26 cellular contexts compared by ENCODE assay signal in the genomic region with DNA sequence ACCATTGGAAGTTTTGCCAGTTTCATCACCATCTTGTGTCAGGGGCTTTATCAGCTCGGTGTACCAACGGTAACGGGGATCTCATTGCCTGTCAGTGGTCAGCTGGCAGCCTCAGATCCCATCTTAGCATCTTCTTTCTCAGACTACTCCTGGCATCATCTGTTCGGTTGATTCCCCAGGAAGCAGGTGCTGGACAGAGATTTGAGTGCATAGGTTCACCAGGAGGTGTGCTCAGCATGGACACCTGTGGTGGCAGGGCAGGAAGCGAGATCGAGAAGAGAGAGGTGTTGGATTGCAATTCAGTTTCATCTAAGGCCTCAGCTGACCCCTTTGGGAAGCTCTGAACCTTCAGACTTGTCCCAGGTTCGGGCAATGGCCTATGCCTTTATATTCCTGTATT.
DNase-seq lines count a peak whose midpoint lies in the region; ATAC-seq, FAIRE-seq and TF ChIP-seq lines count a peak whose summit lies in the region.
"Had no signal": no experiment of that assay in that cellular context is flagged by ENCODE, and none has a peak within 500 bp of the region (broad histone marks: within the 10 kb centered on the region; RNA-seq: fewer than 3 reads in every experiment).

No MANE protein-coding gene starts in this region.

- no peak overlapping the region for H3K4me3 Mint-ChIP-seq in endodermal cell
- H3K4me3 Mint-ChIP-seq: B cell; CD4-positive, CD25-positive, alpha-beta regulatory T cell; CD8-positive, alpha-beta T cell; GM23338; H9; HFFc6 had no signal

- H3K9me3 Mint-ChIP-seq in endodermal cell = peaks cover 16% of the 10 kb centered on the region
- H3K9me3 Mint-ChIP-seq: CD8-positive, alpha-beta T cell; HFFc6 had no signal

- no peak for ATAC-seq in HG02885 (IDR thresholded peaks at IDR 0.05; ENCODE audit: poor library complexity, unreplicated experiment)
- no peak for ATAC-seq in HepG2
- ATAC-seq: CD8-positive, alpha-beta T cell; GM23338; HCT116 had no signal

- H3K4me3 ChIP-seq in endodermal cell (ENCODE audit: low read length) (no peak overlapping the region), HepG2 (replicated peaks in 1 of 3; ENCODE audit: insufficient read depth in 1 of 3, low read depth in 2 of 3, low read length in 3 of 3) (no peak overlapping the region)
- H3K4me3 ChIP-seq: BLaER1, GM23338 had no signal

- TF ChIP-seq POLR2A in HepG2 (IDR thresholded peaks at IDR 0.05; ENCODE audit: insufficient read depth in 1 of 2, low read depth in 2 of 2, low read length in 2 of 2) = no peak

- H4K20me1 ChIP-seq in HepG2 (ENCODE audit: insufficient read depth, low read length) = no peaks in the 10 kb centered on the region
- H4K20me1 ChIP-seq: BLaER1 had no signal

- BruUV-seq in HepG2 (replicated peaks; lab: Mats Ljungman, UMichigan) = no TSS peak

- peaks cover 14% of the 10 kb centered on the region for H3K9me3 ChIP-seq in endodermal cell (ENCODE audit: control insufficient read depth, low read length)
- H3K9me3 ChIP-seq in HepG2 (ENCODE audit: low read length) = no peaks in the 10 kb centered on the region

- H3K9ac ChIP-seq in endodermal cell (ENCODE audit: extremely low read depth, low read length, poor library complexity, severe bottlenecking) (no peak overlapping the region), HepG2 (ENCODE audit: insufficient read depth, low read depth, low read length) (no peak overlapping the region)
- H3K9ac ChIP-seq: BLaER1 had no signal

- intact Hi-C loops in HepG2 (cut with micrococcal nuclease; ENCODE audit: unreplicated experiment) = no loop called here

- no peaks in the 10 kb centered on the region for H3K27me3 Mint-ChIP-seq in endodermal cell (ENCODE audit: insufficient read depth)
- H3K27me3 Mint-ChIP-seq: CD4-positive, CD25-positive, alpha-beta regulatory T cell had no signal

- H3K27ac Mint-ChIP-seq in endodermal cell = no peak overlapping the region
- H3K27ac Mint-ChIP-seq: B cell; CD8-positive, alpha-beta T cell; GM23338; HFFc6 had no signal

- WGBS in endodermal cell (ENCODE audit: insufficient coverage in 1 of 2, insufficient read length in 1 of 2), 2 experiments = 92 to 94% methylated on average over 7 of the region's 7 CpGs
- 42% methylated on average over 7 of the region's 7 CpGs for WGBS in HepG2 (ENCODE audit: low lambda C conversion rate)

- H3K36me3 Mint-ChIP-seq in endodermal cell (ENCODE audit: low read depth) = no peaks in the 10 kb centered on the region
- H3K36me3 Mint-ChIP-seq: CD8-positive, alpha-beta T cell had no signal

- H3K36me3 ChIP-seq in endodermal cell (ENCODE audit: control insufficient read depth, insufficient read depth, low read length) = no peaks in the 10 kb centered on the region
- H3K36me3 ChIP-seq in HepG2 (replicated peaks in 1 of 2; ENCODE audit: control insufficient read depth in 1 of 2, insufficient read depth in 2 of 2, low read length in 2 of 2) = no peaks in the 10 kb centered on the region
- H3K36me3 ChIP-seq: BLaER1 had no signal

- TF ChIP-seq RAD21 in Ishikawa (IDR thresholded peaks at IDR 0.05; ENCODE audit: low read depth) (no peak), HepG2 (CRISPR knock-in tag; IDR thresholded peaks at IDR 0.05) (no peak)

- H3K4me1 Mint-ChIP-seq in endodermal cell = peaks cover 3% of the 10 kb centered on the region

- TF ChIP-seq EP300 in Ishikawa (IDR thresholded peaks at IDR 0.05; ENCODE audit: borderline replicate concordance) (no peak), HepG2 (IDR thresholded peaks at IDR 0.05; ENCODE audit: low read depth in 2 of 2, low read length in 2 of 2) (no peak), HepG2 (CRISPR knock-in tag; IDR thresholded peaks at IDR 0.05; ENCODE audit: borderline replicate concordance) (no peak)

- no peak overlapping the region for H2AFZ ChIP-seq in HepG2 (ENCODE audit: low read length)
- H2AFZ ChIP-seq: GM23338 had no signal

- in situ Hi-C loops in HepG2 (cut with HindIII; ENCODE audit: extremely low pct_ligation_motif_present, low pct_unique_long_range_greater_than_20kb) = no loop called here

- H3K27me3 ChIP-seq in endodermal cell (ENCODE audit: control insufficient read depth, insufficient read depth, low read length, poor library complexity, severe bottlenecking) (no peaks in the 10 kb centered on the region), HepG2 (ENCODE audit: control insufficient read depth in 1 of 2, insufficient read depth in 2 of 2, low read length in 2 of 2) (no peaks in the 10 kb centered on the region)
- H3K27me3 ChIP-seq: BLaER1 had no signal

- no peaks in the 10 kb centered on the region for H3K4me1 ChIP-seq in endodermal cell (ENCODE audit: control insufficient read depth, insufficient read depth, low read length)
- H3K4me1 ChIP-seq in HepG2 (ENCODE audit: insufficient read depth, low read length) = no peaks in the 10 kb centered on the region

- no peak for FAIRE-seq in HepG2 (lab: Jason Lieb, UNC)
- FAIRE-seq: A204.1, D721Med, GM12891, GM18507 had no signal

- POLR2A ChIA-PET in HepG2 (lab: Yijun Ruan, JAX) = no interaction called here

- peak; percentile 55 for DNase-seq in NCI-H510A treated with DMSO at 0.1 percent for 48 hours (lab: John Stamatoyannopoulos, UW)
- DNase-seq in NCI-H510A (lab: John Stamatoyannopoulos, UW) = no peak
- DNase-seq in NCI-H69 (lab: John Stamatoyannopoulos, UW) = peak; percentile 36
- peak; percentile 34 for DNase-seq in endodermal cell
- no peak for DNase-seq in NCI-H1048 (lab: John Stamatoyannopoulos, UW)
- DNase-seq in HepG2 (ENCODE audit: low spot score) = no peak
- DNase-seq: CD4-positive, CD25-positive, alpha-beta regulatory T cell; CD8-positive, alpha-beta T cell; DMS 273 treated with DMSO at 0.1 percent for 48 hours; DMS79; EL; GF-D8; H9; HFFc6 had no signal

- no peak overlapping the region for H3K27ac ChIP-seq in endodermal cell (ENCODE audit: low read depth, low read length)
- H3K27ac ChIP-seq in HepG2 (ENCODE audit: extremely low read length, insufficient read depth, low read length) = no peak overlapping the region
- H3K27ac ChIP-seq: 22Rv1, BLaER1, C4-2B had no signal

- TF ChIP-seq CTCF in endodermal cell (conservative IDR thresholded peaks at IDR 0.05) = no peak
- TF ChIP-seq CTCF in HepG2 (CRISPR knock-in tag; IDR thresholded peaks at IDR 0.05) = no peak

- H3K4me2 ChIP-seq in HepG2 (ENCODE audit: low read depth, low read length) = no peak overlapping the region
- H3K4me2 ChIP-seq: BLaER1, GM23338 had no signal

- H3K79me2 ChIP-seq in HepG2 (ENCODE audit: insufficient read depth, low read length) = no peaks in the 10 kb centered on the region

- CTCF ChIA-PET in HepG2 (lab: Yijun Ruan, JAX; ENCODE audit: low intra/inter-chr PET ratio, low total read pairs) = no interaction called here

TF ChIP-seq in Ishikawa, 13 proteins besides CTCF, POLR2A, EP300 and RAD21:
- no peak for TF ChIP-seq CEBPB (IDR thresholded peaks at IDR 0.05)
- TF ChIP-seq, protein P1, sequence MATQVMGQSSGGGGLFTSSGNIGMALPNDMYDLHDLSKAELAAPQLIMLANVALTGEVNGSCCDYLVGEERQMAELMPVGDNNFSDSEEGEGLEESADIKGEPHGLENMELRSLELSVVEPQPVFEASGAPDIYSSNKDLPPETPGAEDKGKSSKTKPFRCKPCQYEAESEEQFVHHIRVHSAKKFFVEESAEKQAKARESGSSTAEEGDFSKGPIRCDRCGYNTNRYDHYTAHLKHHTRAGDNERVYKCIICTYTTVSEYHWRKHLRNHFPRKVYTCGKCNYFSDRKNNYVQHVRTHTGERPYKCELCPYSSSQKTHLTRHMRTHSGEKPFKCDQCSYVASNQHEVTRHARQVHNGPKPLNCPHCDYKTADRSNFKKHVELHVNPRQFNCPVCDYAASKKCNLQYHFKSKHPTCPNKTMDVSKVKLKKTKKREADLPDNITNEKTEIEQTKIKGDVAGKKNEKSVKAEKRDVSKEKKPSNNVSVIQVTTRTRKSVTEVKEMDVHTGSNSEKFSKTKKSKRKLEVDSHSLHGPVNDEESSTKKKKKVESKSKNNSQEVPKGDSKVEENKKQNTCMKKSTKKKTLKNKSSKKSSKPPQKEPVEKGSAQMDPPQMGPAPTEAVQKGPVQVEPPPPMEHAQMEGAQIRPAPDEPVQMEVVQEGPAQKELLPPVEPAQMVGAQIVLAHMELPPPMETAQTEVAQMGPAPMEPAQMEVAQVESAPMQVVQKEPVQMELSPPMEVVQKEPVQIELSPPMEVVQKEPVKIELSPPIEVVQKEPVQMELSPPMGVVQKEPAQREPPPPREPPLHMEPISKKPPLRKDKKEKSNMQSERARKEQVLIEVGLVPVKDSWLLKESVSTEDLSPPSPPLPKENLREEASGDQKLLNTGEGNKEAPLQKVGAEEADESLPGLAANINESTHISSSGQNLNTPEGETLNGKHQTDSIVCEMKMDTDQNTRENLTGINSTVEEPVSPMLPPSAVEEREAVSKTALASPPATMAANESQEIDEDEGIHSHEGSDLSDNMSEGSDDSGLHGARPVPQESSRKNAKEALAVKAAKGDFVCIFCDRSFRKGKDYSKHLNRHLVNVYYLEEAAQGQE (IDR thresholded peaks at IDR 0.05; ENCODE audit: low read depth) = peak; percentile 49; the same call in 1 of the 2 replicates

TF ChIP-seq in HepG2, 621 proteins besides CTCF, POLR2A, EP300 and RAD21:
- TF ChIP-seq, protein P2, sequence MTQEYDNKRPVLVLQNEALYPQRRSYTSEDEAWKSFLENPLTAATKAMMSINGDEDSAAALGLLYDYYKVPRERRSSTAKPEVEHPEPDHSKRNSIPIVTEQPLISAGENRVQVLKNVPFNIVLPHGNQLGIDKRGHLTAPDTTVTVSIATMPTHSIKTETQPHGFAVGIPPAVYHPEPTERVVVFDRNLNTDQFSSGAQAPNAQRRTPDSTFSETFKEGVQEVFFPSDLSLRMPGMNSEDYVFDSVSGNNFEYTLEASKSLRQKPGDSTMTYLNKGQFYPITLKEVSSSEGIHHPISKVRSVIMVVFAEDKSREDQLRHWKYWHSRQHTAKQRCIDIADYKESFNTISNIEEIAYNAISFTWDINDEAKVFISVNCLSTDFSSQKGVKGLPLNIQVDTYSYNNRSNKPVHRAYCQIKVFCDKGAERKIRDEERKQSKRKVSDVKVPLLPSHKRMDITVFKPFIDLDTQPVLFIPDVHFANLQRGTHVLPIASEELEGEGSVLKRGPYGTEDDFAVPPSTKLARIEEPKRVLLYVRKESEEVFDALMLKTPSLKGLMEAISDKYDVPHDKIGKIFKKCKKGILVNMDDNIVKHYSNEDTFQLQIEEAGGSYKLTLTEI (CRISPR knock-in tag; conservative IDR thresholded peaks at IDR 0.05) = no peak
- TF ChIP-seq ZNF83 (CRISPR knock-in tag; IDR thresholded peaks at IDR 0.05; ENCODE audit: borderline replicate concordance) = no peak
- TF ChIP-seq XBP1 (CRISPR knock-in tag; IDR thresholded peaks at IDR 0.05) = no peak
- TF ChIP-seq, protein P3, sequence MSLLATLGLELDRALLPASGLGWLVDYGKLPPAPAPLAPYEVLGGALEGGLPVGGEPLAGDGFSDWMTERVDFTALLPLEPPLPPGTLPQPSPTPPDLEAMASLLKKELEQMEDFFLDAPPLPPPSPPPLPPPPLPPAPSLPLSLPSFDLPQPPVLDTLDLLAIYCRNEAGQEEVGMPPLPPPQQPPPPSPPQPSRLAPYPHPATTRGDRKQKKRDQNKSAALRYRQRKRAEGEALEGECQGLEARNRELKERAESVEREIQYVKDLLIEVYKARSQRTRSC (CRISPR knock-in tag; IDR thresholded peaks at IDR 0.05; ENCODE audit: low read depth) = no peak
- no peak for TF ChIP-seq ZNF326 (CRISPR knock-in tag; IDR thresholded peaks at IDR 0.05; ENCODE audit: borderline replicate concordance)

Comparison
In these comparisons a context has a peak if more than half of its experiments do, and no peak if none do; other contexts are left out.
1. DNase-seq: peak in NCI-H510A treated with DMSO at 0.1 percent for 48 hours (single experiment), NCI-H69 (single experiment) and endodermal cell (single experiment); none in NCI-H510A (single experiment), NCI-H1048 (single experiment) and HepG2 (single experiment).